8 cellular contexts compared by ENCODE assay signal in the genomic region with DNA sequence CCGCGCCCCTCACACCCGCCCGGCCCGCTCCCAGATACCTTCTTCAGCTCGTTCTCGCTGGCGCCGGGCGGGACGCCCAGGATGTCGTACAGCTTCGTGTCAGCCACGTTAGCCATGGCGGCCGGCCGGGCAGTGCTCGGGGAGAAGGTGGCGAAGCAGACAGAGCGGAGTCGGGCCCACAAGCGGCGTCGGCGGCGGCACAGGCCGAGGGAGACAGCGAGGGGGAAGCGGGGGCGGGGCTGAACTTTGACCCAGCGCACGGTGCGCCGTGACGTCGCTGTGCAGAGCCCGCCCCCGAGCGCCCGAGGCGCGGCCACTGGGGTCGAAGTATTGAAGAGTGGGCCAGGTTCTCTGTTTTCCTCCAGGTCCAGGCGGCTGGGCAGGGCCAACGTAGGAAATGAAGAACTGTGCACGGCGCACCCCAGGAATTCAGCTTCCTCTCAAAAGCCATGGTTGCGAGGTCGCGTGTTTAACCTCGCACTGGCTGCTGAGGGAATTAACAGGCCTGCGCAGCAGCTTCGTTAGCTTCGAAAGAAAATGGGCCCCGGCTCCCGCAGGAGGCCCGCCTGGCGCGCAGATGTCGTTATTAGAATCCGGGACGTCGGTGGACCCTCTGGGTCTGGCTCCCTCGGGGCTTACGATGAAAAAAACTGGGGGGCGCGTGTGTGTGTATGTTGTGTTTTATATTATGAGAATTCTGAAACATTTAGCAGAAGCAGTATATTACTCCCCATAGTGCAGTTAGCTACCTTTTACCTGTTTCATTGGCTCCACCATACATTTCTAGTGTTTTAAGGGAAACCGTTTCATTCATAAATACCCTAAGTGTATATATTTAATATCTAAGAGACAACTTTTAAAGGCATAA. TPM values are rescaled to one million over a fixed set of nuclear protein-coding genes. Genes with fewer than 3 reads are reported as not detected.
A peak's percentile ranks its signal among the peaks of the same experiment; 100 is the strongest.
DNase-seq lines count a peak whose midpoint lies in the region; ATAC-seq and TF ChIP-seq lines count a peak whose summit lies in the region.

A gene (minus strand): TSS at position 218 of the 868 bp plus-strand sequence. CDS start 102 bp downstream, at position 116.

- H3F3A ChIP-seq in PC-9 (ENCODE audit: insufficient read depth, low read depth) = peaks cover 38% of the 10 kb centered on the region

- no peaks in the 10 kb centered on the region for H3K9me3 Mint-ChIP-seq in activated T-cell treated with anti-CD3 and anti-CD28 coated beads, Interleukin-2, amount 50 U/mL, for 4 hours

- TF ChIP-seq CTCF in PC-9 (conservative IDR thresholded peaks at IDR 0.05) (no peak), esophagus muscularis mucosa (IDR thresholded peaks at IDR 0.05) (no peak)

- H3K4me2 ChIP-seq in PC-9 = peak within 1 kb of the TSS; percentile 99

- H3K4me1 Mint-ChIP-seq in activated T-cell treated with anti-CD3 and anti-CD28 coated beads, Interleukin-2, amount 50 U/mL, for 4 hours (ENCODE audit: low read depth) = peaks cover 58% of the 10 kb centered on the region

- POLR2A ChIA-PET in PC-9 (lab: Charles Lee; ENCODE audit: unreplicated experiment) = interaction anchor here (0.6 to 0.9 kb wide), 2 partner anchors 11 to 89 kb away, joined by 3 to 16 read pairs; a partner anchor contains a TSS

- peak within 1 kb of the TSS; percentile 91 for H3K4me3 Mint-ChIP-seq in activated T-cell treated with anti-CD3 and anti-CD28 coated beads, Interleukin-2, amount 50 U/mL, for 4 hours

- intact Hi-C loops in PC-9 (cut with micrococcal nuclease; ENCODE audit: unreplicated experiment) = loop anchor here (1.0 to 10.0 kb wide), 2 partner anchors 170 to 1271 kb away; a partner anchor contains a TSS
- intact Hi-C loops in esophagus muscularis mucosa (cut with DNase I) = no loop called here

- peaks cover 38% of the 10 kb centered on the region for H4K20me1 ChIP-seq in PC-9 (ENCODE audit: insufficient read depth)

- peak within 1 kb of the TSS; percentile 90 for H2AFZ ChIP-seq in PC-9

- BruUV-seq in PC-9 (replicated peaks; lab: Mats Ljungman, UMichigan) = TSS peak; percentile 81

- H3K4me3 ChIP-seq in PC-9 = peak within 1 kb of the TSS; percentile 91
- peak within 1 kb of the TSS; percentile 90 to 95 (median 92) for H3K4me3 ChIP-seq in esophagus muscularis mucosa
- peak within 1 kb of the TSS; percentile 72 to 95 for H3K4me3 ChIP-seq in muscle layer of duodenum (ENCODE audit: low read depth in 1 of 2, low read length in 2 of 2)

- CTCF ChIA-PET in PC-9 (lab: Charles Lee) = no interaction called here

- H3K9me2 ChIP-seq in PC-9 (ENCODE audit: insufficient read depth) = no peaks in the 10 kb centered on the region

- H3K9me3 ChIP-seq in PC-9 (ENCODE audit: insufficient read depth, low read depth) (no peaks in the 10 kb centered on the region), esophagus muscularis mucosa (no peaks in the 10 kb centered on the region), muscle layer of duodenum (ENCODE audit: control insufficient read depth in 1 of 2, low read length in 2 of 2) (no peaks in the 10 kb centered on the region)

- H3K36me3 Mint-ChIP-seq in activated T-cell treated with anti-CD3 and anti-CD28 coated beads, Interleukin-2, amount 50 U/mL, for 4 hours (ENCODE audit: insufficient read depth) = peaks cover 15% of the 10 kb centered on the region

- H3K27me3 Mint-ChIP-seq in activated T-cell treated with anti-CD3 and anti-CD28 coated beads, Interleukin-2, amount 50 U/mL, for 4 hours (ENCODE audit: low read depth) = no peaks in the 10 kb centered on the region

- WGBS in esophagus muscularis mucosa = 3% methylated on average over 21 of the region's 68 CpGs

- peak; percentile 78 for ATAC-seq in GM21576 (IDR thresholded peaks at IDR 0.05; ENCODE audit: unreplicated experiment)
- ATAC-seq in activated T-cell treated with anti-CD3 and anti-CD28 coated beads, Interleukin-2, amount 50 U/mL, for 4 hours = peak; percentile 92 to 95

- H3K27me3 ChIP-seq in PC-9 (ENCODE audit: insufficient read depth, low read depth) (no peaks in the 10 kb centered on the region), esophagus muscularis mucosa (no peaks in the 10 kb centered on the region), muscle layer of duodenum (ENCODE audit: low read depth, low read length) (no peaks in the 10 kb centered on the region)

- peaks cover 60% of the 10 kb centered on the region for H3K79me2 ChIP-seq in PC-9 (ENCODE audit: low read depth)

- peak; percentile 82 for TF ChIP-seq POLR2A in esophagus muscularis mucosa (IDR thresholded peaks at IDR 0.05; ENCODE audit: low read depth)

- H3K4me1 ChIP-seq in PC-9 (replicated peaks; ENCODE audit: insufficient read depth) (peaks cover 41% of the 10 kb centered on the region), esophagus muscularis mucosa (peaks cover 31 to 53% (median 47%) of the 10 kb centered on the region in 4 donors), muscle layer of duodenum (ENCODE audit: control insufficient read depth in 1 of 2, insufficient read depth in 2 of 2, low read length in 2 of 2) (peaks cover 6 to 28% of the 10 kb centered on the region in 2 donors)

- TF ChIP-seq EP300 in Ishikawa (IDR thresholded peaks at IDR 0.05; ENCODE audit: borderline replicate concordance) (no peak), esophagus muscularis mucosa (IDR thresholded peaks at IDR 0.05) (no peak)

- H3K36me3 ChIP-seq in PC-9 (ENCODE audit: low read depth) = peaks cover 26% of the 10 kb centered on the region
- peaks cover 3 to 27% (median 15%) of the 10 kb centered on the region in 4 donors for H3K36me3 ChIP-seq in esophagus muscularis mucosa
- H3K36me3 ChIP-seq in muscle layer of duodenum (ENCODE audit: control insufficient read depth in 1 of 2, insufficient read depth in 2 of 2, low read length in 2 of 2) = peaks cover 6 to 17% of the 10 kb centered on the region in 2 donors

- no peak; the same call in 1 of the 2 replicates for TF ChIP-seq RAD21 in Ishikawa (IDR thresholded peaks at IDR 0.05; ENCODE audit: low read depth)

- DNase-seq in DMS53 (lab: John Stamatoyannopoulos, UW) (peak; percentile 95), PC-9 (peak; percentile 66 to 90), esophagus muscularis mucosa (ENCODE audit: extremely low spot score) (peak; percentile 97)
- peak; percentile 93 for DNase-seq in activated T-cell treated with anti-CD3 and anti-CD28 coated beads, Interleukin-2, amount 50 U/mL, for 4 hours
- peak; percentile 85 for DNase-seq in stimulated activated CD8-positive, alpha-beta memory T cell treated with anti-CD3 and anti-CD28 coated beads, Interleukin-7, amount 100 ng/mL, for 24 hours (ENCODE audit: low read depth)

- peak within 1 kb of the TSS; percentile 85 for H3K27ac ChIP-seq in PC-9
- peak within 1 kb of the TSS; percentile 94 to 98 (median 96) for H3K27ac ChIP-seq in esophagus muscularis mucosa (replicated peaks in 1 of 4)
- H3K27ac ChIP-seq in muscle layer of duodenum (ENCODE audit: low read length) = peak within 1 kb of the TSS; percentile 96

TF ChIP-seq in Ishikawa, 13 proteins besides CTCF, POLR2A, EP300 and RAD21:
- TF ChIP-seq YY1 (IDR thresholded peaks at IDR 0.05; ENCODE audit: low read depth) = peak; percentile 51; the same call in 1 of the 2 replicates
- TF ChIP-seq, protein P1, sequence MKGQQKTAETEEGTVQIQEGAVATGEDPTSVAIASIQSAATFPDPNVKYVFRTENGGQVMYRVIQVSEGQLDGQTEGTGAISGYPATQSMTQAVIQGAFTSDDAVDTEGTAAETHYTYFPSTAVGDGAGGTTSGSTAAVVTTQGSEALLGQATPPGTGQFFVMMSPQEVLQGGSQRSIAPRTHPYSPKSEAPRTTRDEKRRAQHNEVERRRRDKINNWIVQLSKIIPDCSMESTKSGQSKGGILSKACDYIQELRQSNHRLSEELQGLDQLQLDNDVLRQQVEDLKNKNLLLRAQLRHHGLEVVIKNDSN (IDR thresholded peaks at IDR 0.05) = no peak; the same call in 1 of the 2 replicates
- TF ChIP-seq, protein P2, sequence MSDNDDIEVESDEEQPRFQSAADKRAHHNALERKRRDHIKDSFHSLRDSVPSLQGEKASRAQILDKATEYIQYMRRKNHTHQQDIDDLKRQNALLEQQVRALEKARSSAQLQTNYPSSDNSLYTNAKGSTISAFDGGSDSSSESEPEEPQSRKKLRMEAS (IDR thresholded peaks at IDR 0.05) = peak; percentile 83
- no peak for TF ChIP-seq FOXM1 (IDR thresholded peaks at IDR 0.05; ENCODE audit: borderline replicate concordance, low read depth)
- no peak for TF ChIP-seq CEBPB (IDR thresholded peaks at IDR 0.05)
- TF ChIP-seq, protein P3, sequence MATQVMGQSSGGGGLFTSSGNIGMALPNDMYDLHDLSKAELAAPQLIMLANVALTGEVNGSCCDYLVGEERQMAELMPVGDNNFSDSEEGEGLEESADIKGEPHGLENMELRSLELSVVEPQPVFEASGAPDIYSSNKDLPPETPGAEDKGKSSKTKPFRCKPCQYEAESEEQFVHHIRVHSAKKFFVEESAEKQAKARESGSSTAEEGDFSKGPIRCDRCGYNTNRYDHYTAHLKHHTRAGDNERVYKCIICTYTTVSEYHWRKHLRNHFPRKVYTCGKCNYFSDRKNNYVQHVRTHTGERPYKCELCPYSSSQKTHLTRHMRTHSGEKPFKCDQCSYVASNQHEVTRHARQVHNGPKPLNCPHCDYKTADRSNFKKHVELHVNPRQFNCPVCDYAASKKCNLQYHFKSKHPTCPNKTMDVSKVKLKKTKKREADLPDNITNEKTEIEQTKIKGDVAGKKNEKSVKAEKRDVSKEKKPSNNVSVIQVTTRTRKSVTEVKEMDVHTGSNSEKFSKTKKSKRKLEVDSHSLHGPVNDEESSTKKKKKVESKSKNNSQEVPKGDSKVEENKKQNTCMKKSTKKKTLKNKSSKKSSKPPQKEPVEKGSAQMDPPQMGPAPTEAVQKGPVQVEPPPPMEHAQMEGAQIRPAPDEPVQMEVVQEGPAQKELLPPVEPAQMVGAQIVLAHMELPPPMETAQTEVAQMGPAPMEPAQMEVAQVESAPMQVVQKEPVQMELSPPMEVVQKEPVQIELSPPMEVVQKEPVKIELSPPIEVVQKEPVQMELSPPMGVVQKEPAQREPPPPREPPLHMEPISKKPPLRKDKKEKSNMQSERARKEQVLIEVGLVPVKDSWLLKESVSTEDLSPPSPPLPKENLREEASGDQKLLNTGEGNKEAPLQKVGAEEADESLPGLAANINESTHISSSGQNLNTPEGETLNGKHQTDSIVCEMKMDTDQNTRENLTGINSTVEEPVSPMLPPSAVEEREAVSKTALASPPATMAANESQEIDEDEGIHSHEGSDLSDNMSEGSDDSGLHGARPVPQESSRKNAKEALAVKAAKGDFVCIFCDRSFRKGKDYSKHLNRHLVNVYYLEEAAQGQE (IDR thresholded peaks at IDR 0.05; ENCODE audit: low read depth) = 0 out of 2 replicates have a peak, but pooled peaks have one; percentile 19
- peak; percentile 58 for TF ChIP-seq EGR1 (IDR thresholded peaks at IDR 0.05)
- 0 out of 2 replicates have a peak, but pooled peaks have one; percentile 21 for TF ChIP-seq NFIC (IDR thresholded peaks at IDR 0.05)
- no peak for TF ChIP-seq ZBTB7A (IDR thresholded peaks at IDR 0.05; ENCODE audit: low read depth)
- TF ChIP-seq TAF1 (IDR thresholded peaks at IDR 0.05; ENCODE audit: low read depth) = peak; percentile 91
- TF ChIP-seq CREB1 (IDR thresholded peaks at IDR 0.05; ENCODE audit: low read depth) = peak; percentile 79

RNA-seq across cellular contexts. Expression of the gene that starts here (rescaled TPM):
- total RNA-seq in PC-9 (2021) (78.9 and 89.8 TPM in 2 replicates), esophagus muscularis mucosa (10 to 100 TPM; 48.4 to 68.2 (median 56.0) TPM)
- 100 to 1,000 TPM in 2 of 3 donors, 10 to 100 TPM in 1; 90.0 to 105 (median 102) TPM for total RNA-seq in activated T-cell treated with anti-CD3 and anti-CD28 coated beads, Interleukin-2, amount 50 U/mL, for 4 hours

Comparison
In these comparisons a context has a peak if more than half of its experiments do, and no peak if none do; other contexts are left out.
1. Peak in every context shown above with its lines: DNase-seq, ATAC-seq, H3K4me3 ChIP-seq and H3K27ac ChIP-seq.